ENCODE assay signal across 8 cellular contexts in the genomic region with DNA sequence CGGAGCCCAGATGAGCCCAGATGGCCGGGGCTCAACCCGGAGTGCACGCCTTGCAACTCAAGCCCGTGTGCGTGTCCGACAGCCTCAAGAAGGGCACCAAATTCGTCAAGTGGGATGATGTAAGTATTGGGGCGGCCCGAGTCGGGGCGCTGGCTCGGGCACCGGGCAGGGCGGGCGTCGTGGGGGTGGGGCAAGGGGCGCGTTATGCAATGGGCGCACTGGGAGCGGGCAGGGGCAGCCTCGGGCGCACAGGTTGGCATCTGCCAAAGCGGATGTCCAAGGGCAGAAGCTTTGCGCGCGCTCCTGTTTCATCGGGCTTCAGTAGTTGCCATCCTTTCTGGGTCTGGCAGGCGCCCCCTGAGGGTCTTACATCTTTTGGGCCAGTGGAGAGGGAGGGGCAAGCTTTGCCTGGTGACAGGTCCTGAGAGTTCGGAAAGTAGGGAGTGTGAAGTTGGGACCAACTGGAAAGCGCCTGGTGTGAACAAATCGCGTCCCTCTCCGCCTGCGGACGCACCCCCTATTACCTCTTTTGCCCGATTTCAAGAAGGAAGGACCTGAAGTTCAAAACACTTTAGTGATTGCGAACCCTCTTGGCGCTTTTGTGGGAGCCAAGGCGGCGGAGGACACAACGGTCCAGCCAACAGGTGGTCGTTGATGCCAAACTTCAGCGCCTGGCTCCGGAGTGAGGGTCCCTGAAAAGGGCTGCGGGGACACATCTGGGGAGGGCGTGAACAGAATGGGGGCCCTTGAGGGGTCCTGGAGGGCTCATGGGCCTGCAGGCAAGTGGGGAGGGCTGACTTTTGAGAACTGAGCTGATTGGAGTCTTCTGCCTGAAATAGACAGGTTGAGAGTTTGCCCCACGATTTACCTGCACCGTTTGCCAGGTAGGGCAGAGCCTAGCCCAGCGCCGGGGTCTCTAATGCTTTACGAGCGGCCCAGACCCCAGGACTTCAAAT. TPM values are rescaled to one million over a fixed set of nuclear protein-coding genes. Genes with fewer than 3 reads are reported as not detected.
DNase-seq lines count a peak whose midpoint lies in the region; ATAC-seq and TF ChIP-seq lines count a peak whose summit lies in the region.

No MANE protein-coding gene starts in this region.

- H3K27ac ChIP-seq in BLaER1 treated with 17β-estradiol and CSF1 and Interleukin-3, amounts not matched to agents 10 nM and 100 nM = peak overlapping the region in 10 of 11 experiments; percentile 28 to 84 (median 79); a peak in 18 of 22 replicates
- H3K27ac ChIP-seq in right atrium auricular region (peak overlapping the region; percentile 87 to 92), prostate gland (peak overlapping the region; percentile 82 to 88)

- H3K4me3 Mint-ChIP-seq in activated naive CD8-positive, alpha-beta T cell treated with anti-CD3 and anti-CD28 coated beads, Interleukin-2, amount 10 ng/mL, durations not matched to agents 7 days and 5 days = peak overlapping the region; percentile 64

- DNase-seq in activated naive CD8-positive, alpha-beta T cell treated with anti-CD3 and anti-CD28 coated beads, Interleukin-2, amount 10 ng/mL, durations not matched to agents 7 days and 5 days = no peak
- DNase-seq in right atrium auricular region (ENCODE audit: low spot score) = no peak
- DNase-seq in prostate gland (ENCODE audit: low spot score) = peak; percentile 59
- DNase-seq in HuH-7.5 (ENCODE audit: low spot score) = no peak
- no peak for DNase-seq in EL
- no peak for DNase-seq in KG1 (lab: John Stamatoyannopoulos, UW)

- H3K9ac ChIP-seq in BLaER1 treated with 17β-estradiol and CSF1 and Interleukin-3, amounts not matched to agents 10 nM and 100 nM = peak overlapping the region; percentile 58 to 91 (median 85); a peak in 21 of 22 replicates

- intact Hi-C loops in prostate gland (cut with DNase I) = loop anchor here (1.0 to 10.0 kb wide), 4 partner anchors 84 to 588 kb away; no protein-coding TSS in a partner anchor

- TF ChIP-seq CTCF in right atrium auricular region (IDR thresholded peaks at IDR 0.05) (no peak), prostate gland (IDR thresholded peaks at IDR 0.05) (no peak)

- peak; percentile 4 for ATAC-seq in HG03175 (IDR thresholded peaks at IDR 0.05; ENCODE audit: unreplicated experiment)
- ATAC-seq in activated naive CD8-positive, alpha-beta T cell treated with anti-CD3 and anti-CD28 coated beads, Interleukin-2, amount 10 ng/mL, durations not matched to agents 7 days and 5 days (ENCODE audit: low read depth) = no peak

- H3K36me3 Mint-ChIP-seq in activated naive CD8-positive, alpha-beta T cell treated with anti-CD3 and anti-CD28 coated beads, Interleukin-2, amount 10 ng/mL, durations not matched to agents 7 days and 5 days = no peaks in the 10 kb centered on the region

- H3K27me3 Mint-ChIP-seq in activated naive CD8-positive, alpha-beta T cell treated with anti-CD3 and anti-CD28 coated beads, Interleukin-2, amount 10 ng/mL, durations not matched to agents 7 days and 5 days = peaks cover 43% of the 10 kb centered on the region

- peak overlapping the region; percentile 76 to 97 (median 85) for H3K4me3 ChIP-seq in BLaER1 treated with 17β-estradiol and CSF1 and Interleukin-3, amounts not matched to agents 10 nM and 100 nM
- peak overlapping the region; percentile 89 to 95 for H3K4me3 ChIP-seq in right atrium auricular region
- H3K4me3 ChIP-seq in prostate gland = peak overlapping the region; percentile 82 to 87

- H3K27me3 ChIP-seq in BLaER1 treated with 17β-estradiol and CSF1 and Interleukin-3, amounts not matched to agents 10 nM and 100 nM = peaks cover 7 to 25% (median 14%) of the 10 kb centered on the region in 11 experiments; a peak in 19 of 22 replicates
- no peaks in the 10 kb centered on the region for H3K27me3 ChIP-seq in right atrium auricular region
- H3K27me3 ChIP-seq in prostate gland (replicated peaks; ENCODE audit: insufficient read depth) = no peaks in the 10 kb centered on the region

- POLR2A ChIA-PET in activated naive CD8-positive, alpha-beta T cell treated with anti-CD3 and anti-CD28 coated beads, Interleukin-2, amount 10 ng/mL, durations not matched to agents 7 days and 5 days (lab: Charles Lee) = no interaction called here

- no peaks in the 10 kb centered on the region for H3K36me3 ChIP-seq in BLaER1 treated with 17β-estradiol and CSF1 and Interleukin-3, amounts not matched to agents 10 nM and 100 nM
- H3K36me3 ChIP-seq in right atrium auricular region = no peaks in the 10 kb centered on the region
- H3K36me3 ChIP-seq in prostate gland = no peaks in the 10 kb centered on the region

- H4K20me1 ChIP-seq in BLaER1 treated with 17β-estradiol and CSF1 and Interleukin-3, amounts not matched to agents 10 nM and 100 nM = peaks cover 0 to 7% (median 0%) of the 10 kb centered on the region in 11 experiments; a peak in 3 of 22 replicates

- no peaks in the 10 kb centered on the region for H3K9me3 Mint-ChIP-seq in activated naive CD8-positive, alpha-beta T cell treated with anti-CD3 and anti-CD28 coated beads, Interleukin-2, amount 10 ng/mL, durations not matched to agents 7 days and 5 days

- peaks cover 9 to 26% (median 18%) of the 10 kb centered on the region in 10 experiments for H3K4me1 ChIP-seq in BLaER1 treated with 17β-estradiol and CSF1 and Interleukin-3, amounts not matched to agents 10 nM and 100 nM
- H3K4me1 ChIP-seq in right atrium auricular region = peaks cover 0 to 21% of the 10 kb centered on the region in 2 donors
- no peaks in the 10 kb centered on the region for H3K4me1 ChIP-seq in prostate gland (replicated peaks)

- no peaks in the 10 kb centered on the region for H3K9me3 ChIP-seq in BLaER1 treated with 17β-estradiol and CSF1 and Interleukin-3, amounts not matched to agents 10 nM and 100 nM (replicated peaks in 1 of 11)
- H3K9me3 ChIP-seq in right atrium auricular region (no peaks in the 10 kb centered on the region), prostate gland (no peaks in the 10 kb centered on the region)

- 3% methylated on average over 53 of the region's 53 CpGs for WGBS in prostate gland

- H3K4me2 ChIP-seq in BLaER1 treated with 17β-estradiol and CSF1 and Interleukin-3, amounts not matched to agents 10 nM and 100 nM = peak overlapping the region; percentile 93 to 99 (median 98)

- no peaks in the 10 kb centered on the region for H3K4me1 Mint-ChIP-seq in activated naive CD8-positive, alpha-beta T cell treated with anti-CD3 and anti-CD28 coated beads, Interleukin-2, amount 10 ng/mL, durations not matched to agents 7 days and 5 days

- TF ChIP-seq POLR2A in prostate gland (IDR thresholded peaks at IDR 0.05) = no peak

- H3K27ac Mint-ChIP-seq in activated naive CD8-positive, alpha-beta T cell treated with anti-CD3 and anti-CD28 coated beads, Interleukin-2, amount 10 ng/mL, durations not matched to agents 7 days and 5 days = no peak overlapping the region

RNA-seq across cellular contexts. Expression of a gene that starts 0.8 kb away (rescaled TPM):
- total RNA-seq in activated naive CD8-positive, alpha-beta T cell treated with anti-CD3 and anti-CD28 coated beads, Interleukin-2, amount 10 ng/mL, durations not matched to agents 7 days and 5 days = 1 to 10 TPM; 6.1 to 6.2 TPM
- 10 to 100 TPM in 1 of 2 donors, 1 to 10 TPM in 1; 7.3 to 45.5 TPM for total RNA-seq in right atrium auricular region
- total RNA-seq in prostate gland = 10 to 100 TPM; 24.3 to 26.3 TPM
